ENCODE assay signal across 25 cellular contexts in the genomic region with DNA sequence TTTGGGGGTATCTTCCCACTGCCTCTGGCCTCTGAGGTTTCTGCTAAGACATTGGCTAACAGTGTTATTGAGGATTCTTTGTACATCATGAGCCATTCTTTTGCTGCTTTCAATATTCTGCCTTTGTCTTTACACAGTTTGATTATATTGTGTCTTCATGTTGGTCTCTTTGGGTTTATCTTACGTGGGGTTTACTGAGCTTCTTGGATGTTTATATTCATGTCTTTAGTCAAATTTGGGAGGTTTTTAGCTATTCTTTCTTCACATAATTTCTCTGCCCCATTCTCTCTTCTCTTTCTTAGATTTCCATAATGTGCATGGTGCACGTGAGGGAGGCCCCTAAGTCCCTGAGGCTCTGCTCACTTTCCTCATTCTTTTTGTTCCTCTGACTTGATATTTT.
"Had no signal": no experiment of that assay in that cellular context is flagged by ENCODE, and none has a peak within 500 bp of the region (broad histone marks: within the 10 kb centered on the region; RNA-seq: fewer than 3 reads in every experiment).

No MANE protein-coding gene starts in this region.

- H3K36me3 Mint-ChIP-seq: neural progenitor cell had no signal

- H3K27ac Mint-ChIP-seq: activated CD4-positive, alpha-beta T cell treated with anti-CD3 and anti-CD28 coated beads for 36 hours; activated naive CD8-positive, alpha-beta T cell treated with anti-CD3 and anti-CD28 coated beads, Interleukin-2, amount 50 U/mL, for 24 hours; activated T-helper 1 cell treated with anti-CD3 and anti-CD28 coated beads, Interleukin-12 subunit alpha, Interleukin-12 subunit beta, Interleukin-2, Interleukin-4 antibody, amounts not matched to agents 30 ng/mL and 10 ng/mL and 1 ng/mL, durations not matched to agents 14 hours and 24 hours and 36 hours; neural progenitor cell; T-helper 2 cell treated with Interferon-gamma antibody and Interleukin-4, amounts not matched to agents 5 μg/mL and 100 μg/mL, for 36 hours had no signal

- H3K9me3 Mint-ChIP-seq: activated naive CD8-positive, alpha-beta T cell treated with anti-CD3 and anti-CD28 coated beads, Interleukin-2, amount 50 U/mL, for 24 hours; activated T-helper 1 cell treated with anti-CD3 and anti-CD28 coated beads, Interleukin-12 subunit alpha, Interleukin-12 subunit beta, Interleukin-2, Interleukin-4 antibody, amounts not matched to agents 30 ng/mL and 10 ng/mL and 1 ng/mL, durations not matched to agents 14 hours and 24 hours and 36 hours; naive thymus-derived CD8-positive, alpha-beta T cell; stimulated activated naive CD8-positive, alpha-beta T cell treated with anti-CD3 and anti-CD28 coated beads, Interleukin-15, amount 100 ng/mL, for 72 hours; T-helper 2 cell treated with Interferon-gamma antibody and Interleukin-4, amounts not matched to agents 5 μg/mL and 100 μg/mL, for 36 hours had no signal

- H3K4me3 Mint-ChIP-seq: activated CD4-positive, alpha-beta T cell treated with anti-CD3 and anti-CD28 coated beads for 36 hours; activated naive CD8-positive, alpha-beta T cell treated with anti-CD3 and anti-CD28 coated beads, Interleukin-2, amount 50 U/mL, for 24 hours; activated T-helper 1 cell treated with anti-CD3 and anti-CD28 coated beads, Interleukin-12 subunit alpha, Interleukin-12 subunit beta, Interleukin-2, Interleukin-4 antibody, amounts not matched to agents 30 ng/mL and 10 ng/mL and 1 ng/mL, durations not matched to agents 14 hours and 24 hours and 36 hours; neural progenitor cell; stimulated activated naive CD8-positive, alpha-beta T cell treated with anti-CD3 and anti-CD28 coated beads, Interleukin-15, amount 100 ng/mL, for 72 hours; T-helper 2 cell treated with Interferon-gamma antibody and Interleukin-4, amounts not matched to agents 5 μg/mL and 100 μg/mL, for 36 hours had no signal

- H3K27me3 Mint-ChIP-seq: activated CD4-positive, alpha-beta T cell treated with anti-CD3 and anti-CD28 coated beads for 36 hours; activated naive CD8-positive, alpha-beta T cell treated with anti-CD3 and anti-CD28 coated beads, Interleukin-2, amount 50 U/mL, for 24 hours; naive thymus-derived CD8-positive, alpha-beta T cell; stimulated activated naive CD8-positive, alpha-beta T cell treated with anti-CD3 and anti-CD28 coated beads, Interleukin-15, amount 100 ng/mL, for 72 hours had no signal

- DNase-seq: activated CD4-positive, alpha-beta T cell treated with anti-CD3 and anti-CD28 coated beads for 36 hours; activated CD4-positive, CD25-positive, alpha-beta regulatory T cell; activated CD8-positive, alpha-beta memory T cell treated with anti-CD3 and anti-CD28 coated beads, Interleukin-2, amount 50 U/mL, for 4 hours; activated gamma-delta T cell; activated naive CD4-positive, alpha-beta T cell treated with anti-CD3 and anti-CD28 coated beads, Interleukin-2, amount 50 U/mL, for 16 hours; activated naive CD8-positive, alpha-beta T cell treated with anti-CD3 and anti-CD28 coated beads, Interleukin-2, amount 50 U/mL, for 24 hours; activated T-cell treated with anti-CD3 and anti-CD28 coated beads, Interleukin-2, amount 50 U/mL, for 1 hour; amygdala; foreskin keratinocyte; kidney glomerular epithelial cell; lower lobe of right lung; mesenchymal stem cell; naive thymus-derived CD8-positive, alpha-beta T cell; occipital lobe; psoas muscle; stimulated activated CD4-positive, alpha-beta T cell treated with anti-CD3 and anti-CD28 coated beads, Interleukin-15, amount 100 ng/mL, for 24 hours; stimulated activated naive CD8-positive, alpha-beta T cell treated with anti-CD3 and anti-CD28 coated beads, Interleukin-15, amount 100 ng/mL, for 72 hours; substantia nigra; T-helper 1 cell; thyroid gland; upper lobe of left lung had no signal

- ATAC-seq: activated CD4-positive, alpha-beta T cell treated with anti-CD3 and anti-CD28 coated beads for 36 hours; activated naive CD8-positive, alpha-beta T cell treated with anti-CD3 and anti-CD28 coated beads, Interleukin-2, amount 50 U/mL, for 24 hours; foreskin keratinocyte; left lobe of liver; lower lobe of right lung; naive thymus-derived CD8-positive, alpha-beta T cell; psoas muscle; stimulated activated naive CD8-positive, alpha-beta T cell treated with anti-CD3 and anti-CD28 coated beads, Interleukin-15, amount 100 ng/mL, for 72 hours had no signal
